In genomic region chr17:31917721-31918120, GRCh38 we compare ENCODE assay signal across 7 cellular contexts. TPM values are rescaled to one million over a fixed set of nuclear protein-coding genes. Genes with fewer than 3 reads are reported as not detected.
DNase-seq lines count a peak whose midpoint lies in the region; ATAC-seq and TF ChIP-seq lines count a peak whose summit lies in the region.
"Not testable (repeated sequence)": the region's sequence is repeated elsewhere in the genome, so short reads cannot be mapped to it uniquely, and the experiment has no call there.

No MANE protein-coding gene starts in this region.

- H3K79me1 ChIP-seq in IMR-90 (ENCODE audit: low read depth in 1 of 2, low read length in 2 of 2), result not testable (repeated sequence)

- CTCF ChIA-PET in IMR-90 (lab: Yijun Ruan, JAX), result not testable (repeated sequence)

- H2BK15ac ChIP-seq in IMR-90 (ENCODE audit: low read depth, low read length), result not testable (repeated sequence)

- H3K23ac ChIP-seq in IMR-90 (ENCODE audit: low read depth, low read length), result not testable (repeated sequence)

- H3K9me1 ChIP-seq in IMR-90 (ENCODE audit: insufficient read depth, low read length), result not testable (repeated sequence)

- not testable (repeated sequence) for H3K4ac ChIP-seq in IMR-90 (ENCODE audit: low read depth, low read length)

- H3K27ac Mint-ChIP-seq in GM23338; chondrocyte (ENCODE audit: unreplicated experiment); stimulated activated memory B cell treated with anti-CD40 and anti-IgM and Interleukin-4, amounts not matched to agents 10 μg/mL and 1 μg/mL and 100 μg/mL, for 72 hours: not testable (repeated sequence)
- H3K27ac Mint-ChIP-seq in activated naive CD4-positive, alpha-beta T cell treated with anti-CD3 and anti-CD28 coated beads, Interleukin-2, amount 50 U/mL, for 24 hours, result peak overlapping the region; percentile 46

- H3K9ac ChIP-seq in IMR-90 (ENCODE audit: low read depth, low read length), result not testable (repeated sequence)

- not testable (repeated sequence) for H3K27ac ChIP-seq in GM23338 (ENCODE audit: low read depth); IMR-90 (ENCODE audit: insufficient read depth, low read length); upper lobe of right lung

- not testable (repeated sequence) for TF ChIP-seq POLR2A in IMR-90 (IDR thresholded peaks at IDR 0.05; ENCODE audit: low read depth, low read length)

- H3K4me3 Mint-ChIP-seq in GM23338; activated naive CD4-positive, alpha-beta T cell treated with anti-CD3 and anti-CD28 coated beads, Interleukin-2, amount 50 U/mL, for 24 hours; chondrocyte (ENCODE audit: unreplicated experiment): not testable (repeated sequence)
- H3K4me3 Mint-ChIP-seq in stimulated activated memory B cell treated with anti-CD40 and anti-IgM and Interleukin-4, amounts not matched to agents 10 μg/mL and 1 μg/mL and 100 μg/mL, for 72 hours, result peak overlapping the region; percentile 26

- not testable (repeated sequence) for H4K5ac ChIP-seq in IMR-90 (ENCODE audit: low read depth, low read length)

- H3K27me3 Mint-ChIP-seq in GM23338 (ENCODE audit: insufficient read depth, low read depth, poor library complexity); activated naive CD4-positive, alpha-beta T cell treated with anti-CD3 and anti-CD28 coated beads, Interleukin-2, amount 50 U/mL, for 24 hours; chondrocyte (ENCODE audit: low read depth): not testable (repeated sequence)
- H3K27me3 Mint-ChIP-seq in stimulated activated memory B cell treated with anti-CD40 and anti-IgM and Interleukin-4, amounts not matched to agents 10 μg/mL and 1 μg/mL and 100 μg/mL, for 72 hours, result peaks cover 61% of the 10 kb centered on the region

- H3K36me3 ChIP-seq in GM23338 (ENCODE audit: insufficient read depth); IMR-90 (ENCODE audit: control insufficient read depth, insufficient read depth, low read length); upper lobe of right lung: not testable (repeated sequence)

- POLR2A ChIA-PET in IMR-90 (lab: Charles Lee; ENCODE audit: unreplicated experiment), result not testable (repeated sequence)

- H3K9me2 ChIP-seq in GM23338 (ENCODE audit: insufficient read depth), result not testable (repeated sequence)

- H2AK9ac ChIP-seq in IMR-90 (replicated peaks; ENCODE audit: low read depth, low read length, poor library complexity), result not testable (repeated sequence)

- H2AFZ ChIP-seq in GM23338, result peak overlapping the region; percentile 86; the same call in 1 of the 2 replicates
- H2AFZ ChIP-seq in IMR-90 (replicated peaks; ENCODE audit: low read length, poor library complexity), result not testable (repeated sequence)

- not testable (repeated sequence) for ATAC-seq in GM23338; IMR-90 (ENCODE audit: low read depth); stimulated activated memory B cell treated with anti-CD40 and anti-IgM and Interleukin-4, amounts not matched to agents 10 μg/mL and 1 μg/mL and 100 μg/mL, for 72 hours; upper lobe of right lung

- not testable (repeated sequence) for H3K18ac ChIP-seq in IMR-90 (ENCODE audit: low read depth, low read length)

- 0 out of 2 replicates have a peak overlapping the region, but pooled peaks have one; percentile 15 for H2BK120ac ChIP-seq in IMR-90 (ENCODE audit: low read depth, low read length)

- intact Hi-C loops in IMR-90 (cut with micrococcal nuclease); upper lobe of right lung (cut with DNase I): not testable (repeated sequence)

- not testable (repeated sequence) for H3K4me1 Mint-ChIP-seq in GM23338; stimulated activated memory B cell treated with anti-CD40 and anti-IgM and Interleukin-4, amounts not matched to agents 10 μg/mL and 1 μg/mL and 100 μg/mL, for 72 hours
- H3K4me1 Mint-ChIP-seq in activated naive CD4-positive, alpha-beta T cell treated with anti-CD3 and anti-CD28 coated beads, Interleukin-2, amount 50 U/mL, for 24 hours, result peaks cover 17% of the 10 kb centered on the region
- peaks cover 26% of the 10 kb centered on the region for H3K4me1 Mint-ChIP-seq in chondrocyte (ENCODE audit: low read depth)

- in situ Hi-C loops in IMR-90 (cut with MboI; ENCODE audit: low sequenced_read_pairs), result not testable (repeated sequence)

- peak overlapping the region; percentile 35; the same call in 1 of the 2 replicates for H3K4me2 ChIP-seq in GM23338
- not testable (repeated sequence) for H3K4me2 ChIP-seq in IMR-90 (ENCODE audit: low read depth, low read length)

- not testable (repeated sequence) for DNase-seq in GM23338 (ENCODE audit: low spot score); IMR-90
- DNase-seq in chondrocyte (ENCODE audit: low spot score), result peak; percentile 33
- peak; percentile 57 for DNase-seq in mesenteric fat pad (ENCODE audit: low spot score)
- DNase-seq in upper lobe of right lung, result peak; percentile 33

- H3K4me1 ChIP-seq in GM23338 (ENCODE audit: insufficient read depth), result peaks cover 11% of the 10 kb centered on the region
- not testable (repeated sequence) for H3K4me1 ChIP-seq in IMR-90 (ENCODE audit: control insufficient read depth, insufficient read depth, low read length); upper lobe of right lung

- not testable (repeated sequence) for H3K79me2 ChIP-seq in GM23338 (replicated peaks; ENCODE audit: insufficient read depth)

- not testable (repeated sequence) for H3K14ac ChIP-seq in IMR-90 (replicated peaks; ENCODE audit: low read depth, low read length)

- H3K9me3 ChIP-seq in IMR-90 (ENCODE audit: control insufficient read depth, insufficient read depth, low read length); upper lobe of right lung: not testable (repeated sequence)

- not testable (repeated sequence) for H2BK5ac ChIP-seq in IMR-90 (ENCODE audit: low read depth, low read length, poor library complexity, severe bottlenecking)

- H2AK5ac ChIP-seq in IMR-90 (ENCODE audit: low read depth, low read length), result not testable (repeated sequence)

- H4K20me1 ChIP-seq in GM23338 (replicated peaks; ENCODE audit: insufficient read depth); IMR-90 (ENCODE audit: insufficient read depth, low read length): not testable (repeated sequence)

- H3F3A ChIP-seq in GM23338 (replicated peaks; ENCODE audit: low read depth), result not testable (repeated sequence)

- not testable (repeated sequence) for H2BK20ac ChIP-seq in IMR-90 (ENCODE audit: low read depth, low read length)

- peaks cover 13% of the 10 kb centered on the region for H3K9me3 Mint-ChIP-seq in GM23338
- not testable (repeated sequence) for H3K9me3 Mint-ChIP-seq in activated naive CD4-positive, alpha-beta T cell treated with anti-CD3 and anti-CD28 coated beads, Interleukin-2, amount 50 U/mL, for 24 hours; chondrocyte (ENCODE audit: low read depth); stimulated activated memory B cell treated with anti-CD40 and anti-IgM and Interleukin-4, amounts not matched to agents 10 μg/mL and 1 μg/mL and 100 μg/mL, for 72 hours

- WGBS in IMR-90 (ENCODE audit: extremely low coverage in 2 of 2, insufficient read length in 1 of 2), 2 experiments, result 86% methylated on average over 2 of the region's 13 CpGs; no CpG with 5 or more reads in 1 of the 2 experiments

- dilution Hi-C loops in IMR-90 (cut with HindIII; ENCODE audit: low sequenced_read_pairs, unreplicated experiment), result not testable (repeated sequence)

- not testable (repeated sequence) for BruUV-seq in IMR-90 (replicated peaks; lab: Mats Ljungman, UMichigan)

- not testable (repeated sequence) for TF ChIP-seq CTCF in GM23338 (conservative IDR thresholded peaks at IDR 0.05; ENCODE audit: low read depth in 2 of 2); IMR-90 (conservative IDR thresholded peaks at IDR 0.05; ENCODE audit: low read depth, low read length); chondrocyte (IDR thresholded peaks at IDR 0.05); upper lobe of right lung (IDR thresholded peaks at IDR 0.05)

- H4K91ac ChIP-seq in IMR-90 (ENCODE audit: insufficient read depth, low read depth, low read length), result not testable (repeated sequence)

- not testable (repeated sequence) for H4K8ac ChIP-seq in IMR-90 (ENCODE audit: low read depth in 2 of 2, low read length in 2 of 2)

- not testable (repeated sequence) for TF ChIP-seq RAD21 in IMR-90 (IDR thresholded peaks at IDR 0.05; ENCODE audit: low read length)

- not testable (repeated sequence) for H3K36me3 Mint-ChIP-seq in GM23338 (ENCODE audit: low read depth); activated naive CD4-positive, alpha-beta T cell treated with anti-CD3 and anti-CD28 coated beads, Interleukin-2, amount 50 U/mL, for 24 hours; chondrocyte (ENCODE audit: low read depth); stimulated activated memory B cell treated with anti-CD40 and anti-IgM and Interleukin-4, amounts not matched to agents 10 μg/mL and 1 μg/mL and 100 μg/mL, for 72 hours

- H3K4me3 ChIP-seq in GM23338, result peak overlapping the region; percentile 45; the same call in 1 of the 2 replicates
- not testable (repeated sequence) for H3K4me3 ChIP-seq in IMR-90 (ENCODE audit: insufficient read depth, low read depth, low read length); upper lobe of right lung

- not testable (repeated sequence) for H3K56ac ChIP-seq in IMR-90 (ENCODE audit: extremely low read depth, insufficient read depth, low read length)

- H3K27me3 ChIP-seq in GM23338 (ENCODE audit: insufficient read depth); IMR-90 (ENCODE audit: control insufficient read depth, insufficient read depth, low read length): not testable (repeated sequence)
- peaks cover 29% of the 10 kb centered on the region for H3K27me3 ChIP-seq in upper lobe of right lung

RNA-seq across cellular contexts. Expression of gene UTP6, which starts 16.2 kb away (rescaled TPM):
- 50.8 and 72.7 TPM in 2 replicates for total RNA-seq in GM23338 (2014; rRNA removed; shearing (Covaris generic))
- polyA plus RNA-seq in GM23338 (2016; fragmentation: Nextera tagmentation; extraction: Ambion mirVana) (88.6 and 111 TPM in 2 replicates), IMR-90 (2012; rRNA removed) (24.4 and 32.4 TPM in 2 replicates)
- total RNA-seq in IMR-90 (2012; rRNA removed) (29.9 and 53.3 TPM in 2 replicates), chondrocyte (58.4 to 78.9 TPM (median 67.8 TPM) in 3 replicates), mesenteric fat pad (56.3 TPM), upper lobe of right lung (45.4 TPM)
- polyA plus RNA-seq in IMR-90 (2012; cell fraction: cytosol; rRNA removed), result 2.2 and 4.9 TPM in 2 replicates
- polyA plus RNA-seq in IMR-90 (2012; cell fraction: nucleus; rRNA removed; ENCODE audit: low replicate concordance), result 5.3 and 43.5 TPM in 2 replicates

RNA-seq across cellular contexts. Expression of gene SUZ12, which starts 19.1 kb away (rescaled TPM):
- total RNA-seq in GM23338 (2014; rRNA removed; shearing (Covaris generic)), result 39.8 and 44.4 TPM in 2 replicates
- polyA plus RNA-seq in GM23338 (2016; fragmentation: Nextera tagmentation; extraction: Ambion mirVana) (20.2 and 22.3 TPM in 2 replicates), IMR-90 (2012; rRNA removed) (9.9 and 12.3 TPM in 2 replicates)
- total RNA-seq in IMR-90 (2012; rRNA removed) (12.2 and 18.6 TPM in 2 replicates), chondrocyte (19.1 to 23.6 TPM (median 19.5 TPM) in 3 replicates), mesenteric fat pad (19.6 TPM), upper lobe of right lung (24.9 TPM)
- 1.4 and 1.9 TPM in 2 replicates for polyA plus RNA-seq in IMR-90 (2012; cell fraction: cytosol; rRNA removed)
- polyA plus RNA-seq in IMR-90 (2012; cell fraction: nucleus; rRNA removed; ENCODE audit: low replicate concordance), result 1.4 and 13.4 TPM in 2 replicates

RNA-seq across cellular contexts. Expression of gene COPRS, which starts 58.7 kb away (rescaled TPM):
- 50.9 and 51.5 TPM in 2 replicates for total RNA-seq in GM23338 (2014; rRNA removed; shearing (Covaris generic))
- 62.6 and 63.9 TPM in 2 replicates for polyA plus RNA-seq in GM23338 (2016; fragmentation: Nextera tagmentation; extraction: Ambion mirVana)
- total RNA-seq in IMR-90 (2012; rRNA removed), result 123 and 141 TPM in 2 replicates
- polyA plus RNA-seq in IMR-90 (2012; rRNA removed), result 95.3 and 115 TPM in 2 replicates
- 87.6 and 167 TPM in 2 replicates for polyA plus RNA-seq in IMR-90 (2012; cell fraction: cytosol; rRNA removed)
- 24.9 and 50.0 TPM in 2 replicates for polyA plus RNA-seq in IMR-90 (2012; cell fraction: nucleus; rRNA removed; ENCODE audit: low replicate concordance)
- total RNA-seq in chondrocyte, result 40.2 to 42.6 TPM (median 42.1 TPM) in 3 replicates
- 61.3 TPM for total RNA-seq in mesenteric fat pad
- 44.7 TPM for total RNA-seq in upper lobe of right lung
